ENCODE assay signal across 20 cellular contexts in genomic region chr7:105452085-105452484, GRCh38.
"Had no signal": no experiment of that assay in that cellular context is flagged by ENCODE, and none has a peak within 500 bp of the region (broad histone marks: within the 10 kb centered on the region; RNA-seq: fewer than 3 reads in every experiment).

No MANE protein-coding gene starts in this region.

- H3K4me3 Mint-ChIP-seq: activated CD4-positive, alpha-beta T cell treated with anti-CD3 and anti-CD28 coated beads, Interleukin-2, amount 10 ng/mL, durations not matched to agents 7 days and 5 days; activated CD8-positive, alpha-beta T cell treated with anti-CD3 and anti-CD28 coated beads, Interleukin-2, amount 10 ng/mL, durations not matched to agents 7 days and 5 days; activated naive CD4-positive, alpha-beta T cell treated with anti-CD3 and anti-CD28 coated beads, Interleukin-2, amount 50 U/mL, for 24 hours; activated T-cell treated with anti-CD3 and anti-CD28 coated beads, Interleukin-2, amount 50 U/mL, for 4 hours; naive thymus-derived CD8-positive, alpha-beta T cell; stimulated activated effector memory CD8-positive, alpha-beta T cell treated with anti-CD3 and anti-CD28 coated beads, Interleukin-12 subunit alpha, Interleukin-12 subunit beta, amount 100 ng/mL, for 72 hours had no signal

- H3K27ac Mint-ChIP-seq: activated CD4-positive, alpha-beta T cell treated with anti-CD3 and anti-CD28 coated beads, Interleukin-2, amount 10 ng/mL, durations not matched to agents 7 days and 5 days; activated CD8-positive, alpha-beta T cell treated with anti-CD3 and anti-CD28 coated beads, Interleukin-2, amount 10 ng/mL, durations not matched to agents 7 days and 5 days; activated naive CD4-positive, alpha-beta T cell treated with anti-CD3 and anti-CD28 coated beads, Interleukin-2, amount 50 U/mL, for 24 hours; stimulated activated effector memory CD8-positive, alpha-beta T cell treated with anti-CD3 and anti-CD28 coated beads, Interleukin-12 subunit alpha, Interleukin-12 subunit beta, amount 100 ng/mL, for 72 hours had no signal

- DNase-seq: activated CD4-positive, alpha-beta T cell treated with anti-CD3 and anti-CD28 coated beads, Interleukin-2, amount 10 ng/mL, durations not matched to agents 7 days and 5 days; activated CD8-positive, alpha-beta T cell treated with anti-CD3 and anti-CD28 coated beads, Interleukin-2, amount 10 ng/mL, durations not matched to agents 7 days and 5 days; activated effector memory CD4-positive, alpha-beta T cell treated with Interleukin-2 at 50 U/mL for 16 hours; activated T-cell treated with anti-CD3 and anti-CD28 coated beads, Interleukin-2, amount 50 U/mL, for 4 hours; dermis blood vessel endothelial cell; effector memory CD4-positive, alpha-beta T cell; heart right ventricle; kidney glomerular epithelial cell; left ventricle myocardium superior; naive thymus-derived CD8-positive, alpha-beta T cell; stimulated activated CD4-positive, alpha-beta T cell treated with anti-CD3 and anti-CD28 coated beads, Interleukin-4, amount 100 ng/mL, for 24 hours; T1000; upper lobe of left lung had no signal

- FAIRE-seq: endothelial cell of umbilical vein had no signal

- H3K9me3 Mint-ChIP-seq: activated naive CD4-positive, alpha-beta T cell treated with anti-CD3 and anti-CD28 coated beads, Interleukin-2, amount 50 U/mL, for 24 hours; activated T-cell treated with anti-CD3 and anti-CD28 coated beads, Interleukin-2, amount 50 U/mL, for 4 hours; naive thymus-derived CD8-positive, alpha-beta T cell; stimulated activated effector memory CD8-positive, alpha-beta T cell treated with anti-CD3 and anti-CD28 coated beads, Interleukin-12 subunit alpha, Interleukin-12 subunit beta, amount 100 ng/mL, for 72 hours had no signal

- H3K4me1 ChIP-seq: esophagus muscularis mucosa, upper lobe of left lung had no signal

- H3K27ac ChIP-seq: cardiac muscle cell, esophagus muscularis mucosa, heart right ventricle, thoracic aorta, upper lobe of left lung had no signal

- H3K9me3 ChIP-seq: esophagus muscularis mucosa, heart right ventricle, thoracic aorta, upper lobe of left lung had no signal

- H3K27me3 Mint-ChIP-seq: activated CD4-positive, alpha-beta T cell treated with anti-CD3 and anti-CD28 coated beads, Interleukin-2, amount 10 ng/mL, durations not matched to agents 7 days and 5 days; activated naive CD4-positive, alpha-beta T cell treated with anti-CD3 and anti-CD28 coated beads, Interleukin-2, amount 50 U/mL, for 24 hours; naive thymus-derived CD8-positive, alpha-beta T cell had no signal

- H3K27me3 ChIP-seq: cardiac muscle cell, esophagus muscularis mucosa, heart right ventricle, upper lobe of left lung had no signal

- H3K4me3 ChIP-seq: cardiac muscle cell, esophagus muscularis mucosa, heart right ventricle, thoracic aorta, upper lobe of left lung had no signal

- H3K36me3 ChIP-seq: thoracic aorta had no signal

- ATAC-seq: activated CD8-positive, alpha-beta T cell treated with anti-CD3 and anti-CD28 coated beads, Interleukin-2, amount 10 ng/mL, durations not matched to agents 7 days and 5 days; activated T-cell treated with anti-CD3 and anti-CD28 coated beads, Interleukin-2, amount 50 U/mL, for 4 hours; heart right ventricle; left ventricle myocardium superior; naive thymus-derived CD8-positive, alpha-beta T cell; sciatic nerve; stimulated activated effector memory CD8-positive, alpha-beta T cell treated with anti-CD3 and anti-CD28 coated beads, Interleukin-12 subunit alpha, Interleukin-12 subunit beta, amount 100 ng/mL, for 72 hours had no signal
